Comparison of ENCODE assay signal across 8 cellular contexts in the genomic region with DNA sequence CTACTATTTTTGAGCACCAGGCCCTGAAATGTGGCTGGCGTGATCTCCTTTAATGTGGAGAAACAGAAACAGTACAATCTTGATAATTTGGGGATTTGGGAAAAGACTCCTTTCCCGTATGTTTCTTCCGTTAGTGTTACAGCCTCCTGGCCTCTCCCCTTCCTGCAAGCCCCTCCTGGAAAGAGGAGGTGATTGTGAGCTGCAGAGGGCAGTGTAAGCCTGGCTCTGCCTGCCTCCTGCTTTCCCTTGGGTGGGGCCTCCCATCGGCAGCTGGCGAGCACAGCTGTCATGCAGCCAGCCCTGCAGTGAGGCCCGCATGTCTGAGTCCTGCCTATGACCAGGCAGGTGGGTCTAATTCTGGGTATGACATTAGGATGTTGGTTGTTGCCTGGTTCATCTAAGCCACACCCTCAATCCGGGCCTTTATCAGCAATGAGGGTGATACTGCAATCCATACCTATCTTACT. TPM values are rescaled to one million over a fixed set of nuclear protein-coding genes. Genes with fewer than 3 reads are reported as not detected.
DNase-seq lines count a peak whose midpoint lies in the region; ATAC-seq, FAIRE-seq and TF ChIP-seq lines count a peak whose summit lies in the region.

No MANE protein-coding gene starts in this region.

- peak; percentile 89 for FAIRE-seq in GM19239 (lab: Jason Lieb, UNC)

- no peak overlapping the region for H3K4me3 Mint-ChIP-seq in CD4-positive, alpha-beta T cell
- no peak overlapping the region for H3K4me3 Mint-ChIP-seq in activated CD4-positive, alpha-beta memory T cell treated with anti-CD3 and anti-CD28 coated beads, Interleukin-2, amount 10 ng/mL, durations not matched to agents 7 days and 5 days
- no peak overlapping the region for H3K4me3 Mint-ChIP-seq in stimulated activated effector memory CD8-positive, alpha-beta T cell treated with anti-CD3 and anti-CD28 coated beads, Interleukin-12 subunit alpha, Interleukin-12 subunit beta, amount 100 ng/mL, for 72 hours

- no peaks in the 10 kb centered on the region for H3K9me3 ChIP-seq in CD4-positive, alpha-beta T cell (ENCODE audit: control insufficient read depth, low read length)
- no peaks in the 10 kb centered on the region for H3K9me3 ChIP-seq in muscle layer of colon (ENCODE audit: low read length)

- H3K36me3 ChIP-seq in muscle layer of colon (ENCODE audit: insufficient read depth, low read length), result no peaks in the 10 kb centered on the region

- peak; percentile 77 for ATAC-seq in CD4-positive, alpha-beta T cell (ENCODE audit: poor library complexity)
- ATAC-seq in HG03342 (IDR thresholded peaks at IDR 0.05; ENCODE audit: unreplicated experiment), result peak; percentile 75
- ATAC-seq in stimulated activated effector memory CD8-positive, alpha-beta T cell treated with anti-CD3 and anti-CD28 coated beads, Interleukin-12 subunit alpha, Interleukin-12 subunit beta, amount 100 ng/mL, for 72 hours, result peak; percentile 89

- H3K27ac ChIP-seq in CD4-positive, alpha-beta T cell (ENCODE audit: low read depth, low read length), result no peak overlapping the region
- H3K27ac ChIP-seq in muscle layer of colon (ENCODE audit: low read depth, low read length), result peak overlapping the region; percentile 70

- no peaks in the 10 kb centered on the region for H3K36me3 Mint-ChIP-seq in CD4-positive, alpha-beta T cell (ENCODE audit: low read depth)
- H3K36me3 Mint-ChIP-seq in activated CD4-positive, alpha-beta memory T cell treated with anti-CD3 and anti-CD28 coated beads, Interleukin-2, amount 10 ng/mL, durations not matched to agents 7 days and 5 days (ENCODE audit: low read depth), result no peaks in the 10 kb centered on the region
- no peaks in the 10 kb centered on the region for H3K36me3 Mint-ChIP-seq in stimulated activated effector memory CD8-positive, alpha-beta T cell treated with anti-CD3 and anti-CD28 coated beads, Interleukin-12 subunit alpha, Interleukin-12 subunit beta, amount 100 ng/mL, for 72 hours

- peak; percentile 46 for TF ChIP-seq CTCF in CD4-positive, alpha-beta T cell (IDR thresholded peaks at IDR 0.05)
- peak; percentile 70 for TF ChIP-seq CTCF in epithelial cell of proximal tubule (conservative IDR thresholded peaks at IDR 0.05; ENCODE audit: low read depth, low read length)

- intact Hi-C loops in CD4-positive, alpha-beta T cell (cut with DNase I, micrococcal nuclease), result loop anchor here in 1 of 2 experiments (2.0 kb wide), 2 partner anchors 88 to 358 kb away; no protein-coding TSS in a partner anchor

- H3K27me3 Mint-ChIP-seq in CD4-positive, alpha-beta T cell, result peaks cover 10% of the 10 kb centered on the region
- H3K27me3 Mint-ChIP-seq in activated CD4-positive, alpha-beta memory T cell treated with anti-CD3 and anti-CD28 coated beads, Interleukin-2, amount 10 ng/mL, durations not matched to agents 7 days and 5 days, result peaks cover 16% of the 10 kb centered on the region

- no peak overlapping the region for H3K27ac Mint-ChIP-seq in CD4-positive, alpha-beta T cell
- H3K27ac Mint-ChIP-seq in activated CD4-positive, alpha-beta memory T cell treated with anti-CD3 and anti-CD28 coated beads, Interleukin-2, amount 10 ng/mL, durations not matched to agents 7 days and 5 days, result no peak overlapping the region
- H3K27ac Mint-ChIP-seq in stimulated activated effector memory CD8-positive, alpha-beta T cell treated with anti-CD3 and anti-CD28 coated beads, Interleukin-12 subunit alpha, Interleukin-12 subunit beta, amount 100 ng/mL, for 72 hours, result no peak overlapping the region

- H3K9me3 Mint-ChIP-seq in CD4-positive, alpha-beta T cell, result no peaks in the 10 kb centered on the region
- H3K9me3 Mint-ChIP-seq in activated CD4-positive, alpha-beta memory T cell treated with anti-CD3 and anti-CD28 coated beads, Interleukin-2, amount 10 ng/mL, durations not matched to agents 7 days and 5 days, result no peaks in the 10 kb centered on the region
- no peaks in the 10 kb centered on the region for H3K9me3 Mint-ChIP-seq in stimulated activated effector memory CD8-positive, alpha-beta T cell treated with anti-CD3 and anti-CD28 coated beads, Interleukin-12 subunit alpha, Interleukin-12 subunit beta, amount 100 ng/mL, for 72 hours

- peak overlapping the region; percentile 33 for H3K4me3 ChIP-seq in epithelial cell of proximal tubule (ENCODE audit: low read depth, low read length)
- no peak overlapping the region for H3K4me3 ChIP-seq in muscle layer of colon (ENCODE audit: low read depth in 1 of 2, low read length in 2 of 2)

- POLR2A ChIA-PET in CD4-positive, alpha-beta T cell (lab: Charles Lee), result no interaction called here
- POLR2A ChIA-PET in activated CD4-positive, alpha-beta memory T cell treated with anti-CD3 and anti-CD28 coated beads, Interleukin-2, amount 10 ng/mL, durations not matched to agents 7 days and 5 days (lab: Charles Lee), result interaction anchor here (2.7 kb wide), 1 partner anchor 49 kb away, joined by 7 read pairs; the partner anchor contains the start of gene WSB1

- CTCF ChIA-PET in CD4-positive, alpha-beta T cell (lab: Charles Lee), result interaction anchor here (1.0 to 2.0 kb wide), 4 partner anchors 9 to 354 kb away, joined by 3 to 10 read pairs (median 5); no protein-coding TSS in a partner anchor
- CTCF ChIA-PET in activated CD4-positive, alpha-beta memory T cell treated with anti-CD3 and anti-CD28 coated beads, Interleukin-2, amount 10 ng/mL, durations not matched to agents 7 days and 5 days (lab: Charles Lee), result interaction anchor here (1.2 to 2.5 kb wide), 6 partner anchors 8 to 354 kb away, joined by 3 to 11 read pairs (median 6); partner anchors contain the start of gene WSB1

- no peak overlapping the region for H3K9ac ChIP-seq in muscle layer of colon (ENCODE audit: low read length)

- no peaks in the 10 kb centered on the region for H3K27me3 ChIP-seq in CD4-positive, alpha-beta T cell (ENCODE audit: control insufficient read depth, insufficient read depth, low read length)
- H3K27me3 ChIP-seq in muscle layer of colon (ENCODE audit: control insufficient read depth in 1 of 2, insufficient read depth in 2 of 2, low read length in 2 of 2), result no peaks in the 10 kb centered on the region

- peaks cover 40% of the 10 kb centered on the region for H3K4me1 ChIP-seq in muscle layer of colon (ENCODE audit: insufficient read depth, low read length)

- DNase-seq in CD4-positive, alpha-beta T cell, result peak; percentile 5 to 48 (median 23)
- DNase-seq in GM19239 (ENCODE audit: insufficient read length, low spot score) (peak; percentile 52), NCI-H524 treated with DMSO at 0.1 percent for 48 hours (lab: John Stamatoyannopoulos, UW) (peak; percentile 68), epithelial cell of proximal tubule (ENCODE audit: low read depth) (peak; percentile 53)
- peak; percentile 46 for DNase-seq in activated CD4-positive, alpha-beta memory T cell treated with anti-CD3 and anti-CD28 coated beads, Interleukin-2, amount 10 ng/mL, durations not matched to agents 7 days and 5 days
- no peak for DNase-seq in stimulated activated effector memory CD8-positive, alpha-beta T cell treated with anti-CD3 and anti-CD28 coated beads, Interleukin-12 subunit alpha, Interleukin-12 subunit beta, amount 100 ng/mL, for 72 hours (ENCODE audit: low spot score in 2 of 2)

- H3K4me1 Mint-ChIP-seq in CD4-positive, alpha-beta T cell (ENCODE audit: low read depth), result no peaks in the 10 kb centered on the region
- peaks cover 26% of the 10 kb centered on the region for H3K4me1 Mint-ChIP-seq in activated CD4-positive, alpha-beta memory T cell treated with anti-CD3 and anti-CD28 coated beads, Interleukin-2, amount 10 ng/mL, durations not matched to agents 7 days and 5 days
- H3K4me1 Mint-ChIP-seq in stimulated activated effector memory CD8-positive, alpha-beta T cell treated with anti-CD3 and anti-CD28 coated beads, Interleukin-12 subunit alpha, Interleukin-12 subunit beta, amount 100 ng/mL, for 72 hours, result peaks cover 19% of the 10 kb centered on the region

RNA-seq across cellular contexts. Expression of gene WSB1, which starts 48.7 kb away (rescaled TPM):
- total RNA-seq in CD4-positive, alpha-beta T cell, result 100 to 1,000 TPM in 1 of 2 experiments, 10 to 100 TPM in 1; 99.4 to 104 TPM
- 100 to 1,000 TPM; 143 to 155 TPM for total RNA-seq in activated CD4-positive, alpha-beta memory T cell treated with anti-CD3 and anti-CD28 coated beads, Interleukin-2, amount 10 ng/mL, durations not matched to agents 7 days and 5 days
- total RNA-seq in epithelial cell of proximal tubule, result 28.7 and 68.5 TPM in 2 replicates

Comparison
In these comparisons a context has a peak if more than half of its experiments do, and no peak if none do; other contexts are left out.
1. DNase-seq: peak in CD4-positive, alpha-beta T cell (10 of 10), GM19239 (single experiment), NCI-H524 treated with DMSO at 0.1 percent for 48 hours (single experiment), activated CD4-positive, alpha-beta memory T cell treated with anti-CD3 and anti-CD28 coated beads, Interleukin-2, amount 10 ng/mL, durations not matched to agents 7 days and 5 days (single experiment) and epithelial cell of proximal tubule (single experiment); none in stimulated activated effector memory CD8-positive, alpha-beta T cell treated with anti-CD3 and anti-CD28 coated beads, Interleukin-12 subunit alpha, Interleukin-12 subunit beta, amount 100 ng/mL, for 72 hours (0 of 2).
2. Peak in every context shown above with its lines, with median percentiles within 50 percentile points of each other: ATAC-seq.